ENCODE assay signal across 8 cellular contexts in genomic region chr9:19230356-19231125, GRCh38. TPM values are rescaled to one million over a fixed set of nuclear protein-coding genes. Genes with fewer than 3 reads are reported as not detected.
A peak's percentile ranks its signal among the peaks of the same experiment; 100 is the strongest.
DNase-seq lines count a peak whose midpoint lies in the region; ATAC-seq and TF ChIP-seq lines count a peak whose summit lies in the region.

TSS of gene DENND4C (plus strand) at chr9:19230693. CDS start at chr9:19276175, 45,482 bp downstream.

- peak within 1 kb of the TSS; percentile 83 for H2AFZ ChIP-seq in GM23338
- H2AFZ ChIP-seq in neuron (ENCODE audit: low read depth, low read length) = peak within 1 kb of the TSS; percentile 96

- peak within 1 kb of the TSS; percentile 98 for H3K4me2 ChIP-seq in GM23338

- peak; percentile 93 for DNase-seq in GM23338 (ENCODE audit: low spot score)
- peak; percentile 78 for DNase-seq in LHCN-M2 (ENCODE audit: low read depth)
- DNase-seq in activated gamma-delta T cell (lab: John Stamatoyannopoulos, UW) = peak; percentile 73
- peak; percentile 43 to 60 for DNase-seq in foreskin keratinocyte

- H3K9me2 ChIP-seq in GM23338 (ENCODE audit: insufficient read depth) = no peaks in the 10 kb centered on the region

- H3K4me3 Mint-ChIP-seq in GM23338 = no peak within 1 kb of the TSS; the same call in 1 of the 3 replicates

- TF ChIP-seq CTCF in GM23338 (conservative IDR thresholded peaks at IDR 0.05; ENCODE audit: low read depth in 2 of 2) = peak in 1 of 2 experiments; percentile 38; a peak in 2 of 4 replicates
- no peak for TF ChIP-seq CTCF in foreskin keratinocyte (conservative IDR thresholded peaks at IDR 0.05)

- peak within 1 kb of the TSS; percentile 87 for H3K9ac ChIP-seq in ES-I3 (ENCODE audit: low read depth, low read length)
- H3K9ac ChIP-seq in subcutaneous abdominal adipose tissue (ENCODE audit: low read length in 5 of 5) = peak within 1 kb of the TSS; percentile 97 to 100 (median 98)

- peaks cover 7% of the 10 kb centered on the region; the same call in 1 of the 2 replicates for H4K20me1 ChIP-seq in GM23338 (replicated peaks; ENCODE audit: insufficient read depth)

- H3K36me3 ChIP-seq in ES-I3 (ENCODE audit: insufficient read depth, low read length) (no peaks in the 10 kb centered on the region), GM23338 (ENCODE audit: insufficient read depth) (no peaks in the 10 kb centered on the region), neuron (ENCODE audit: insufficient read depth, low read length) (no peaks in the 10 kb centered on the region), subcutaneous abdominal adipose tissue (ENCODE audit: control insufficient read depth in 5 of 5, insufficient read depth in 5 of 5, low read length in 5 of 5) (peaks cover 0 to 2% (median 0%) of the 10 kb centered on the region in 5 donors)

- H3K4me1 ChIP-seq in ES-I3 (ENCODE audit: insufficient read depth, low read length) (peaks cover 6% of the 10 kb centered on the region), GM23338 (ENCODE audit: insufficient read depth) (peaks cover 26% of the 10 kb centered on the region), foreskin keratinocyte (no peaks in the 10 kb centered on the region), neuron (ENCODE audit: insufficient read depth, low read length) (peaks cover 21% of the 10 kb centered on the region), subcutaneous abdominal adipose tissue (ENCODE audit: control insufficient read depth in 5 of 5, insufficient read depth in 5 of 5, low read length in 5 of 5) (peaks cover 4 to 36% (median 33%) of the 10 kb centered on the region in 5 donors)

- H3K4me3 ChIP-seq in GM23338 (peak within 1 kb of the TSS; percentile 91), neuron (ENCODE audit: low read length) (peak within 1 kb of the TSS; percentile 97), subcutaneous abdominal adipose tissue (ENCODE audit: low read depth in 1 of 5, low read length in 5 of 5) (peak within 1 kb of the TSS; percentile 82 to 92 (median 89))

- H3K27me3 Mint-ChIP-seq in GM23338 (ENCODE audit: insufficient read depth, low read depth, poor library complexity) = peaks cover 12% of the 10 kb centered on the region

- H3F3A ChIP-seq in GM23338 (replicated peaks; ENCODE audit: low read depth) = peaks cover 10% of the 10 kb centered on the region

- H3K27me3 ChIP-seq in GM23338 (ENCODE audit: insufficient read depth) (no peaks in the 10 kb centered on the region), foreskin keratinocyte (no peaks in the 10 kb centered on the region), neuron (ENCODE audit: insufficient read depth, low read length) (no peaks in the 10 kb centered on the region), subcutaneous abdominal adipose tissue (ENCODE audit: control insufficient read depth in 5 of 5, insufficient read depth in 4 of 5, low read length in 5 of 5) (no peaks in the 10 kb centered on the region)

- 0 out of 3 replicates have a peak, but pooled peaks cover 2% of the 10 kb centered on the region for H3K36me3 Mint-ChIP-seq in GM23338 (ENCODE audit: low read depth)

- H3K4me1 Mint-ChIP-seq in GM23338 = peaks cover 13% of the 10 kb centered on the region

- TF ChIP-seq POLR2A in Raji (IDR thresholded peaks at IDR 0.05; ENCODE audit: insufficient read depth, low read depth, low read length) = peak; percentile 69

- H3K27ac Mint-ChIP-seq in GM23338 = peak within 1 kb of the TSS; percentile 99

- H3K9me3 ChIP-seq in ES-I3 (ENCODE audit: control insufficient read depth, insufficient read depth, low read length) = no peaks in the 10 kb centered on the region
- H3K9me3 ChIP-seq in neuron (ENCODE audit: low read length) = no peaks in the 10 kb centered on the region
- H3K9me3 ChIP-seq in subcutaneous abdominal adipose tissue (ENCODE audit: control insufficient read depth in 5 of 5, low read length in 5 of 5) = no peaks in the 10 kb centered on the region

- ATAC-seq in GM23338 = peak; percentile 83
- ATAC-seq in foreskin keratinocyte = peak; percentile 89

- H3K79me2 ChIP-seq in GM23338 (replicated peaks; ENCODE audit: insufficient read depth) = peaks cover 48% of the 10 kb centered on the region

- H3K27ac ChIP-seq in GM23338 (ENCODE audit: low read depth) (peak within 1 kb of the TSS; percentile 98), foreskin keratinocyte (peak within 1 kb of the TSS; percentile 97), subcutaneous abdominal adipose tissue (ENCODE audit: low read depth, low read length) (peak within 1 kb of the TSS; percentile 91)

- H3K9me3 Mint-ChIP-seq in GM23338 = no peaks in the 10 kb centered on the region; the same call in 2 of the 3 replicates

TF ChIP-seq in GM23338, 12 proteins besides CTCF, POLR2A, EP300 and RAD21:
- TF ChIP-seq POLR2AphosphoS5 (IDR thresholded peaks at IDR 0.05; ENCODE audit: low read depth) (peak; percentile 81), ZNF462 (CRISPR knock-in tag; IDR thresholded peaks at IDR 0.05) (no peak)

RNA-seq across cellular contexts. Expression of gene DENND4C, which starts in this region (rescaled TPM):
- total RNA-seq in GM23338 (2014; rRNA removed; shearing (Covaris generic)) = 30.8 and 43.7 TPM in 2 replicates
- 5.2 and 6.4 TPM in 2 replicates for polyA plus RNA-seq in GM23338 (2016; fragmentation: Nextera tagmentation; extraction: Ambion mirVana)
- 29.3 and 32.0 TPM in 2 replicates for total RNA-seq in LHCN-M2 (2014; rRNA removed)
- polyA plus RNA-seq in LHCN-M2 (2012) = 4.9 TPM
- total RNA-seq in foreskin keratinocyte = 20.5 and 21.8 TPM in 2 replicates
- 2.2 and 3.2 TPM in 2 replicates for polyA plus RNA-seq in foreskin keratinocyte

Comparison
In these comparisons a context has a peak if more than half of its experiments do, and no peak if none do; other contexts are left out.
1. Peak in every context shown above with its lines: DNase-seq, ATAC-seq, H3K4me3 ChIP-seq and H3K27ac ChIP-seq.